Comparison of ENCODE assay signal across 8 cellular contexts in the genomic region with DNA sequence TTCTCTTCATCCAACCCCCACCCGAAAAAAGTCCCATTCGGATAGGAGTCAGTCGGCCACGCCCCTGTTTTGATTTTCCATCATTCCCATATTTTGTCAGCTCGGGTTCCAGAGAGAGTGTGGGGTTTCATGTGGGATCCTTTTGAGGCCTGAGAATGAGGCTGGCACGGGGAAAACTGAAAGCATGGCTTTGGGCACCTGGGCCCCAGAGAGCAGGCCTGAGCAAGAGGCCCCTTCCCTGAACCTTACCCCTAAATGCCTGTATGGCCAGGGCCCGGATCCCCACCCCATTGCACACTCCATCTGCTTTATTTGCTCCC. TPM values are rescaled to one million over a fixed set of nuclear protein-coding genes. Genes with fewer than 3 reads are reported as not detected.
DNase-seq lines count a peak whose midpoint lies in the region; ATAC-seq and TF ChIP-seq lines count a peak whose summit lies in the region.
"Had no signal": no experiment of that assay in that cellular context is flagged by ENCODE, and none has a peak within 500 bp of the region (broad histone marks: within the 10 kb centered on the region; RNA-seq: fewer than 3 reads in every experiment).

No MANE protein-coding gene starts in this region.

- H3K79me2 ChIP-seq in MM.1S (ENCODE audit: low read length): peaks cover under 1% of the 10 kb centered on the region; the same call in 1 of the 2 replicates

- intact Hi-C loops in psoas muscle (cut with DNase I): no loop called here

- no peak for ATAC-seq in psoas muscle
- no peak for ATAC-seq in GM18498 (IDR thresholded peaks at IDR 0.05; ENCODE audit: unreplicated experiment)

- no peak for TF ChIP-seq CTCF in MM.1S (IDR thresholded peaks at IDR 0.05; ENCODE audit: low read length)
- no peak for TF ChIP-seq CTCF in astrocyte of the spinal cord (IDR thresholded peaks at IDR 0.05; ENCODE audit: low read depth, low read length)
- TF ChIP-seq CTCF in psoas muscle (IDR thresholded peaks at IDR 0.05): no peak

- no peak overlapping the region for H3K4me3 ChIP-seq in MM.1S (ENCODE audit: low read length)
- H3K4me3 ChIP-seq in astrocyte of the spinal cord (ENCODE audit: low read depth, low read length): peak overlapping the region; percentile 77
- peak overlapping the region; percentile 61 for H3K4me3 ChIP-seq in psoas muscle

- no peaks in the 10 kb centered on the region for H3K9me2 ChIP-seq in MM.1S (replicated peaks; ENCODE audit: insufficient read depth, low read length)

- no peaks in the 10 kb centered on the region for H4K20me1 ChIP-seq in MM.1S (ENCODE audit: insufficient read depth, low read length)

- no peak overlapping the region for H2AFZ ChIP-seq in MM.1S (ENCODE audit: low read length)

- in situ Hi-C loops in astrocyte of the spinal cord (cut with HindIII; ENCODE audit: low sequenced_read_pairs): no loop called here

- H3F3A ChIP-seq in MM.1S (ENCODE audit: insufficient read depth, low read length): no peaks in the 10 kb centered on the region

- no peaks in the 10 kb centered on the region for H3K9me3 ChIP-seq in MM.1S (replicated peaks; ENCODE audit: insufficient read depth, low read length)
- no peaks in the 10 kb centered on the region for H3K9me3 ChIP-seq in psoas muscle

- H3K4me1 ChIP-seq in MM.1S (ENCODE audit: low read length) (peaks cover 6% of the 10 kb centered on the region), psoas muscle (peaks cover 9% of the 10 kb centered on the region)

- H3K27me3 ChIP-seq in MM.1S (replicated peaks; ENCODE audit: insufficient read depth, low read length) (no peaks in the 10 kb centered on the region), psoas muscle (ENCODE audit: insufficient read depth in 3 of 3, low read length in 2 of 3) (peaks cover 0 to 93% (median 33%) of the 10 kb centered on the region in 3 donors)

- WGBS in psoas muscle, 3 donors: 49 to 66% (median 63%) methylated on average over 7 of the region's 7 CpGs

- H3K9ac ChIP-seq in MM.1S (ENCODE audit: low read length): no peak overlapping the region

- H3K36me3 ChIP-seq in MM.1S (replicated peaks; ENCODE audit: insufficient read depth, low read length): no peaks in the 10 kb centered on the region
- H3K36me3 ChIP-seq in psoas muscle (ENCODE audit: insufficient read depth in 1 of 2, low read depth in 1 of 2): no peaks in the 10 kb centered on the region

- H3K27ac ChIP-seq in MM.1S (ENCODE audit: low read length) (no peak overlapping the region), psoas muscle (peak overlapping the region; percentile 72)

- 0 out of 2 replicates have a peak overlapping the region, but pooled peaks have one; percentile 63 for H3K4me2 ChIP-seq in MM.1S (ENCODE audit: low read depth, low read length)

- DNase-seq in MM.1S (no peak), astrocyte of the spinal cord (ENCODE audit: low read depth, low spot score) (no peak), psoas muscle (no peak), SKM-1 treated with dmso at 0.1 percent for 144 hours (lab: John Stamatoyannopoulos, UW; ENCODE audit: unreplicated experiment) (no peak)
- DNase-seq in stimulated activated CD4-positive, alpha-beta T cell treated with anti-CD3 and anti-CD28 coated beads, Interleukin-4, amount 100 ng/mL, for 1 hour: no peak
- DNase-seq: islet precursor cell, NCI-H524 treated with DMSO at 0.1 percent for 48 hours had no signal

RNA-seq across cellular contexts. Expression of a gene that starts 4.6 kb away (rescaled TPM):
- total RNA-seq in psoas muscle: 1 to 10 TPM in 2 of 4 donors, under 1 TPM in 2; 0.80 to 4.0 (median 1.3) TPM
- polyA plus RNA-seq in psoas muscle: under 1 TPM; 0.38 to 0.89 (median 0.55) TPM

RNA-seq across cellular contexts. Expression of a gene that starts 7.3 kb away (rescaled TPM):
- 1 to 10 TPM; 1.5 to 8.8 (median 1.9) TPM for total RNA-seq in psoas muscle
- 1 to 10 TPM in 2 of 3 donors, under 1 TPM in 1; 0.96 to 1.5 (median 1.4) TPM for polyA plus RNA-seq in psoas muscle

RNA-seq across cellular contexts. Expression of a gene that starts 10.9 kb away (rescaled TPM):
- total RNA-seq in psoas muscle: under 1 TPM in 3 of 4 donors, not detected in 1; 0.17 to 0.71 (median 0.24) TPM
- under 1 TPM; 0.03 to 0.30 (median 0.17) TPM for polyA plus RNA-seq in psoas muscle

RNA-seq across cellular contexts. Expression of a gene that starts 22.1 kb away (rescaled TPM):
- 1 to 10 TPM in 2 of 4 donors, under 1 TPM in 2; 0.66 to 3.3 (median 1.2) TPM for total RNA-seq in psoas muscle
- polyA plus RNA-seq in psoas muscle: 1 to 10 TPM in 2 of 3 donors, under 1 TPM in 1; 0.80 to 1.6 (median 1.2) TPM

RNA-seq across cellular contexts. Expression of a gene that starts 28.1 kb away (rescaled TPM):
- 1 to 10 TPM in 3 of 4 donors, under 1 TPM in 1; 0.85 to 2.0 (median 1.2) TPM for total RNA-seq in psoas muscle
- 1 to 10 TPM; 1.6 to 3.0 (median 2.8) TPM for polyA plus RNA-seq in psoas muscle
